14 cellular contexts compared by ENCODE assay signal in the genomic region with DNA sequence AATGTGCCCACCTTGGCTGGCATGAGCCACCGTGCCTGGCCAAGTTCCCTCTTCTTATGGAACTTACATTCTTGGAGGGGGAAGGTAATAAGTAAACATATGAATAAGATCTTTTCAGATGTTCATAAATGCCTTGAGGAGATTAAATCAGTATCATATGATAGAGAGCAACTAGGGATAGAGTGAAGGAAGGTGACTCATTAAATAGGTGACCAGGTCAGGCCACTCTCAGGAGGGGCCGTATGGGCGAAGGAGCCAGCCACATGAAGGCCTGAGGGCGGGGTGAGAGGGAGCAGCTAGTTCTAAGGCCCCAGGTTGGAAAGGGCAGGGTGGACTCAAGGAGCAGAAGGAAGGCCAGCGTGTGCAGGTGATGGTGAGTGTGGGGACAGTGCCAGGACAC.
"Had no signal": no experiment of that assay in that cellular context is flagged by ENCODE, and none has a peak within 500 bp of the region (broad histone marks: within the 10 kb centered on the region; RNA-seq: fewer than 3 reads in every experiment).

No MANE protein-coding gene starts in this region.

- H3K27me3 ChIP-seq: breast epithelium, gastroesophageal sphincter, neutrophil, right lobe of liver, upper lobe of left lung had no signal

- H3K4me1 ChIP-seq: breast epithelium, upper lobe of left lung had no signal

- DNase-seq: activated CD4-positive, alpha-beta memory T cell treated with anti-CD3 and anti-CD28 coated beads for 36 hours; activated naive CD8-positive, alpha-beta T cell treated with anti-CD3 and anti-CD28 coated beads, Interleukin-2, amount 10 ng/mL, durations not matched to agents 7 days and 5 days; activated T-cell treated with anti-CD3 and anti-CD28 coated beads, Interleukin-2, amount 50 U/mL, for 72 hours; anterior cingulate cortex; hippocampal formation; naive B cell; right lobe of liver; stimulated activated CD4-positive, alpha-beta T cell treated with anti-CD3 and anti-CD28 coated beads, Interleukin-2, amount 100 ng/mL, for 24 hours; T-cell; T1000; upper lobe of left lung had no signal

- H3K4me3 ChIP-seq: breast epithelium, gastroesophageal sphincter, right lobe of liver, upper lobe of left lung had no signal

- H3K9me3 ChIP-seq: breast epithelium, gastroesophageal sphincter, neutrophil, right lobe of liver, upper lobe of left lung had no signal

- ATAC-seq: activated T-cell treated with anti-CD3 and anti-CD28 coated beads, Interleukin-2, amount 50 U/mL, for 72 hours; gastroesophageal sphincter; right lobe of liver; T-cell had no signal

- H3K36me3 ChIP-seq: breast epithelium, gastroesophageal sphincter, neutrophil, right lobe of liver, upper lobe of left lung had no signal

- H3K27ac ChIP-seq: breast epithelium, gastroesophageal sphincter, neutrophil, right lobe of liver, upper lobe of left lung had no signal
